ENCODE assay signal across 20 cellular contexts in the genomic region with DNA sequence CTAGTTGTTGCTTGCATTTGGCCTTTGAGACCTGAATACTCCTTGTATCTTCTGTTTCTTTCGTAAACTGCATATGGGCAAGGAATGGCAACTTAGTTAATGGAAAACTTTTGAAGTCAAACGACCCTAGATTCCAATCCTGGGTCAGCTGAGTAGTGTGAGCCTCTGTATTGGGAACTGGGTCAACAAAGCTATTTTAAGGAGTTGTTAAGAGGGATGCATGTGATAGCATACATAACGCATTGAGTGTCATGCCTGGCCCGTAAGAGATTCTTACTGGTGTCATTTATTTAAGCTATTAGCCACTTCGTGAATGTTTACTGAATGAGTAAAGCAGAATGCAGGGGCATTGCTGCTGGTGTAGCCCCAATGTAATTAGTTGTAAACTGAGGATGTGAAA.
"Had no signal": no experiment of that assay in that cellular context is flagged by ENCODE, and none has a peak within 500 bp of the region (broad histone marks: within the 10 kb centered on the region; RNA-seq: fewer than 3 reads in every experiment).

No MANE protein-coding gene starts in this region.

- H3K9ac ChIP-seq: neural progenitor cell, parathyroid adenoma had no signal

- H3K27me3 ChIP-seq: left lung, neural progenitor cell, sigmoid colon, spleen, testis, tibial artery had no signal

- FAIRE-seq: frontal cortex, kidney had no signal

- H3K9me3 ChIP-seq: left lung, lower lobe of right lung, mucosa of descending colon, sigmoid colon, spleen, testis, tibial artery had no signal

- DNase-seq: cortex of kidney; effector memory CD8-positive, alpha-beta T cell; head of caudate nucleus; kidney; left lung; lower lobe of right lung; mucosa of descending colon; naive B cell; right cardiac atrium; sigmoid colon; spleen; stimulated activated CD4-positive, alpha-beta T cell treated with anti-CD3 and anti-CD28 coated beads, Interleukin-4, amount 100 ng/mL, for 4 hours; stimulated activated naive CD8-positive, alpha-beta T cell treated with anti-CD3 and anti-CD28 coated beads, Interleukin-15, Interleukin-2, amounts not matched to agents 100 U/mL and 50 U/mL, for 24 hours; substantia nigra; testis; tibial artery had no signal

- H3K27ac ChIP-seq: left lung, lower lobe of right lung, neural progenitor cell, parathyroid adenoma, sigmoid colon, spleen, testis, tibial artery had no signal

- H3K79me2 ChIP-seq: parathyroid adenoma had no signal

- H2AFZ ChIP-seq: parathyroid adenoma had no signal

- H3K4me3 ChIP-seq: left lung, lower lobe of right lung, mucosa of descending colon, neural progenitor cell, sigmoid colon, skin epidermis, spleen, testis, tibial artery had no signal

- H3K4me2 ChIP-seq: neural progenitor cell had no signal

- H3K4me1 ChIP-seq: left lung, lower lobe of right lung, parathyroid adenoma, spleen, testis, tibial artery had no signal

- H3K36me3 ChIP-seq: left lung, lower lobe of right lung, neural progenitor cell, sigmoid colon, spleen, tibial artery had no signal
